9 cellular contexts compared by ENCODE assay signal in genomic region chrX:13074297-13075262, GRCh38. TPM values are rescaled to one million over a fixed set of nuclear protein-coding genes. Genes with fewer than 3 reads are reported as not detected.
DNase-seq lines count a peak whose midpoint lies in the region; ATAC-seq and TF ChIP-seq lines count a peak whose summit lies in the region.
"Had no signal": no experiment of that assay in that cellular context is flagged by ENCODE, and none has a peak within 500 bp of the region (broad histone marks: within the 10 kb centered on the region; RNA-seq: fewer than 3 reads in every experiment).

No MANE protein-coding gene starts in this region.

- H3K36me3 Mint-ChIP-seq in CD4-positive, alpha-beta T cell (ENCODE audit: low read depth): no peaks in the 10 kb centered on the region
- no peaks in the 10 kb centered on the region for H3K36me3 Mint-ChIP-seq in T-helper 2 cell treated with Interferon-gamma antibody and Interleukin-4, amounts not matched to agents 5 μg/mL and 100 μg/mL, for 36 hours (ENCODE audit: low read depth)

- POLR2A ChIA-PET in CD4-positive, alpha-beta T cell (lab: Charles Lee): interaction anchor here (0.6 to 6.1 kb wide), 13 partner anchors 11 to 108 kb away, joined by 3 to 66 read pairs (median 4); partner anchors contain the start of gene TMSB4X

- H3K27ac ChIP-seq in CD4-positive, alpha-beta T cell (ENCODE audit: low read depth, low read length): peak overlapping the region; percentile 53
- H3K27ac ChIP-seq in stomach: no peak overlapping the region

- no peak for DNase-seq in CD4-positive, alpha-beta T cell
- DNase-seq in GM19238 (ENCODE audit: insufficient read length, low spot score) (peak; percentile 31), stomach (no peak), HPDE6-E6E7 (ENCODE audit: extremely low spot score) (no peak), NCI-H1694 (lab: John Stamatoyannopoulos, UW) (no peak)
- no peak for DNase-seq in T-helper 2 cell treated with Interferon-gamma antibody and Interleukin-4, amounts not matched to agents 5 μg/mL and 100 μg/mL, for 36 hours (ENCODE audit: low spot score)
- no peak for DNase-seq in stimulated activated CD4-positive, alpha-beta T cell treated with anti-CD3 and anti-CD28 coated beads, Interleukin-4, amount 100 ng/mL, for 24 hours
- DNase-seq: DMS79 treated with DMSO at 0.1 percent for 48 hours had no signal

- H3K27ac Mint-ChIP-seq in CD4-positive, alpha-beta T cell: peak overlapping the region; percentile 95
- peak overlapping the region; percentile 83 for H3K27ac Mint-ChIP-seq in T-helper 2 cell treated with Interferon-gamma antibody and Interleukin-4, amounts not matched to agents 5 μg/mL and 100 μg/mL, for 36 hours

- no peaks in the 10 kb centered on the region for H3K27me3 ChIP-seq in CD4-positive, alpha-beta T cell (ENCODE audit: control insufficient read depth, insufficient read depth, low read length)
- no peaks in the 10 kb centered on the region for H3K27me3 ChIP-seq in stomach

- peaks cover 58% of the 10 kb centered on the region for H3K4me1 Mint-ChIP-seq in CD4-positive, alpha-beta T cell (ENCODE audit: low read depth)
- peaks cover 34% of the 10 kb centered on the region for H3K4me1 Mint-ChIP-seq in T-helper 2 cell treated with Interferon-gamma antibody and Interleukin-4, amounts not matched to agents 5 μg/mL and 100 μg/mL, for 36 hours (ENCODE audit: low read depth)

- H3K36me3 ChIP-seq in stomach: no peaks in the 10 kb centered on the region

- no peaks in the 10 kb centered on the region for H3K9me3 Mint-ChIP-seq in CD4-positive, alpha-beta T cell
- H3K9me3 Mint-ChIP-seq in T-helper 2 cell treated with Interferon-gamma antibody and Interleukin-4, amounts not matched to agents 5 μg/mL and 100 μg/mL, for 36 hours: no peaks in the 10 kb centered on the region

- peak; percentile 91 for ATAC-seq in CD4-positive, alpha-beta T cell (ENCODE audit: poor library complexity)
- ATAC-seq in HG02943 (IDR thresholded peaks at IDR 0.05; ENCODE audit: low read depth, unreplicated experiment): peak; percentile 75

- TF ChIP-seq EP300 in stomach (IDR thresholded peaks at IDR 0.05): no peak

- no peak overlapping the region for H3K4me3 ChIP-seq in stomach

- no peaks in the 10 kb centered on the region for H3K27me3 Mint-ChIP-seq in CD4-positive, alpha-beta T cell
- no peaks in the 10 kb centered on the region for H3K27me3 Mint-ChIP-seq in T-helper 2 cell treated with Interferon-gamma antibody and Interleukin-4, amounts not matched to agents 5 μg/mL and 100 μg/mL, for 36 hours (ENCODE audit: low read depth)

- H3K4me1 ChIP-seq in stomach: peaks cover 0 to 21% (median 11%) of the 10 kb centered on the region in 4 donors

- peaks cover 8% of the 10 kb centered on the region for H3K9me3 ChIP-seq in CD4-positive, alpha-beta T cell (ENCODE audit: control insufficient read depth, low read length)
- H3K9me3 ChIP-seq in stomach: peaks cover 0 to 10% (median 3%) of the 10 kb centered on the region in 4 donors

- 82 to 89% (median 86%) methylated on average over 9 of the region's 9 CpGs for WGBS in stomach, 5 donors

- intact Hi-C loops in CD4-positive, alpha-beta T cell (cut with DNase I, micrococcal nuclease): loop anchor here in 1 of 2 experiments (1.0 kb wide), 1 partner anchor 11 kb away; no protein-coding TSS in a partner anchor
- intact Hi-C loops in stomach (cut with DNase I; ENCODE audit: low total_unique reads): no loop called here

- CTCF ChIA-PET in CD4-positive, alpha-beta T cell (lab: Charles Lee): interaction anchor here (0.8 to 1.7 kb wide), 2 partner anchors 18 to 128 kb away, joined by 3 to 4 read pairs; no protein-coding TSS in a partner anchor

- no peak for TF ChIP-seq POLR2A in stomach (IDR thresholded peaks at IDR 0.05)

- H3K4me3 Mint-ChIP-seq in CD4-positive, alpha-beta T cell: peak overlapping the region; percentile 15
- H3K4me3 Mint-ChIP-seq in T-helper 2 cell treated with Interferon-gamma antibody and Interleukin-4, amounts not matched to agents 5 μg/mL and 100 μg/mL, for 36 hours: peak overlapping the region; percentile 22

- no peak for TF ChIP-seq CTCF in CD4-positive, alpha-beta T cell (IDR thresholded peaks at IDR 0.05)
- no peak for TF ChIP-seq CTCF in stomach (IDR thresholded peaks at IDR 0.05)

RNA-seq across cellular contexts. Expression of gene FAM9C, which starts 30.2 kb away (rescaled TPM):
- total RNA-seq in CD4-positive, alpha-beta T cell: not detected
- total RNA-seq in stomach: under 1 TPM in 1 of 5 donors, not detected in 4; 0.18 TPM
- polyA plus RNA-seq in stomach: under 1 TPM in 1 of 3 donors, not detected in 2; 0.31 TPM
